10 cellular contexts compared by ENCODE assay signal in the genomic region with DNA sequence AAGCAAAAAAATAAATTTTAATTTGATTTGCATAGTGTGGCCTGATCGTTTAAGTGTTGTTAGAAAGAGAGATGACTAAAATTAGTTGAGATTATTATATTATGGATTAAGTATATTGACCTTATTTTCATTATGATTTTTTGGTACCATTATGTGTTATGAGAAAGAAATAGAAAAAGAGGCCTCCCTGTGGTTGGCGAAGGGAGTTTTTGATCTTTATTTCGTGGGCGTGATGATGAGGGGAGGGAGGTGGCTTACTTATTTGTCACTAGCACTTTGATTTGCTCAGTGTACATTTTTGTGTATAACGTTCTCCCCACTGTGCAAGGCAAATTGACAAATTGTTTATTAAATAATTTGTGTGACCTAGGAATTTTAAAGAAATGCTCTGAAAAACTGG. TPM values are rescaled to one million over a fixed set of nuclear protein-coding genes. Genes with fewer than 3 reads are reported as not detected.
DNase-seq lines count a peak whose midpoint lies in the region; ATAC-seq and TF ChIP-seq lines count a peak whose summit lies in the region.
"Had no signal": no experiment of that assay in that cellular context is flagged by ENCODE, and none has a peak within 500 bp of the region (broad histone marks: within the 10 kb centered on the region; RNA-seq: fewer than 3 reads in every experiment).

No MANE protein-coding gene starts in this region.

- H3K4me3 Mint-ChIP-seq in activated naive CD8-positive, alpha-beta T cell treated with anti-CD3 and anti-CD28 coated beads for 36 hours = no peak overlapping the region

- no peak overlapping the region for H3K27ac Mint-ChIP-seq in activated naive CD8-positive, alpha-beta T cell treated with anti-CD3 and anti-CD28 coated beads for 36 hours

- H3K4me3 ChIP-seq in liver (ENCODE audit: low read depth in 1 of 3, low read length in 3 of 3) (no peak overlapping the region), mucosa of descending colon (no peak overlapping the region)

- H3K27ac ChIP-seq in liver (ENCODE audit: low read depth in 1 of 2, low read length in 2 of 2) = peak overlapping the region in 1 of 2 donors; percentile 51
- H3K27ac ChIP-seq: parathyroid adenoma had no signal

- no peaks in the 10 kb centered on the region for H3K9me3 Mint-ChIP-seq in activated naive CD8-positive, alpha-beta T cell treated with anti-CD3 and anti-CD28 coated beads for 36 hours

- peaks cover 0 to 4% (median 0%) of the 10 kb centered on the region in 4 donors for H3K36me3 ChIP-seq in liver (ENCODE audit: control insufficient read depth in 4 of 4, insufficient read depth in 3 of 4, low read depth in 1 of 4, low read length in 3 of 4)
- no peaks in the 10 kb centered on the region for H3K36me3 ChIP-seq in mucosa of descending colon (ENCODE audit: low read depth)

- no peaks in the 10 kb centered on the region for H3K36me3 Mint-ChIP-seq in activated naive CD8-positive, alpha-beta T cell treated with anti-CD3 and anti-CD28 coated beads for 36 hours

- H3K4me1 ChIP-seq in liver (ENCODE audit: control insufficient read depth in 4 of 4, insufficient read depth in 4 of 4, low read length in 3 of 4) = peaks cover 1 to 60% (median 49%) of the 10 kb centered on the region in 4 donors
- peaks cover 16% of the 10 kb centered on the region for H3K4me1 ChIP-seq in mucosa of descending colon (ENCODE audit: low read depth)

- no peaks in the 10 kb centered on the region for H3K9me3 ChIP-seq in liver (ENCODE audit: control insufficient read depth in 4 of 4, low read length in 3 of 4)
- no peaks in the 10 kb centered on the region for H3K9me3 ChIP-seq in mucosa of descending colon

- peak; percentile 29 for DNase-seq in Ammon's horn (ENCODE audit: low spot score)
- DNase-seq in GM20000 (ENCODE audit: low spot score) = peak; percentile 61
- DNase-seq in activated naive CD8-positive, alpha-beta T cell treated with anti-CD3 and anti-CD28 coated beads for 36 hours = peak; percentile 26
- DNase-seq in mucosa of descending colon = no peak
- no peak for DNase-seq in 8988T
- DNase-seq: NCI-H226 had no signal

- H3K27me3 Mint-ChIP-seq in activated naive CD8-positive, alpha-beta T cell treated with anti-CD3 and anti-CD28 coated beads for 36 hours = peaks cover 51% of the 10 kb centered on the region

- H3K4me1 Mint-ChIP-seq in activated naive CD8-positive, alpha-beta T cell treated with anti-CD3 and anti-CD28 coated beads for 36 hours = peaks cover 15% of the 10 kb centered on the region

- 44% methylated on average over 5 of the region's 5 CpGs for WGBS in liver

- intact Hi-C loops in mucosa of descending colon (cut with DNase I, micrococcal nuclease) = no loop called here

- peak overlapping the region; percentile 50 to 95 for H3K9ac ChIP-seq in liver (ENCODE audit: low read depth in 1 of 2, low read length in 2 of 2)
- H3K9ac ChIP-seq: parathyroid adenoma had no signal

- peak; percentile 7 to 41 for TF ChIP-seq RAD21 in liver (IDR thresholded peaks at IDR 0.05)

- no peak for ATAC-seq in mucosa of descending colon
- no peak for ATAC-seq in HG03521 (IDR thresholded peaks at IDR 0.05; ENCODE audit: unreplicated experiment)
- ATAC-seq in GM18511 (IDR thresholded peaks at IDR 0.05; ENCODE audit: unreplicated experiment) = no peak

- no peaks in the 10 kb centered on the region for H3K27me3 ChIP-seq in liver (ENCODE audit: control insufficient read depth in 4 of 4, insufficient read depth in 4 of 4, low read length in 3 of 4)

- TF ChIP-seq CTCF in GM20000 (IDR thresholded peaks at IDR 0.05; ENCODE audit: extremely low read depth, missing control alignments) = no peak
- TF ChIP-seq CTCF in liver (IDR thresholded peaks at IDR 0.05; ENCODE audit: low read depth, low read length, missing input control) = peak; percentile 8
- TF ChIP-seq CTCF in mucosa of descending colon (IDR thresholded peaks at IDR 0.05) = no peak

TF ChIP-seq in liver, 16 proteins besides CTCF, POLR2A, EP300 and RAD21:
- TF ChIP-seq GABPA (IDR thresholded peaks at IDR 0.05 in 1 of 2, conservative IDR thresholded peaks at IDR 0.05 in 1 of 2) = no peak
- TF ChIP-seq NR2F2 (IDR thresholded peaks at IDR 0.05) = no peak
- no peak for TF ChIP-seq RXRA (IDR thresholded peaks at IDR 0.05)
- no peak for TF ChIP-seq HNF4A (conservative IDR thresholded peaks at IDR 0.05)
- TF ChIP-seq MAX (IDR thresholded peaks at IDR 0.05) = no peak
- no peak for TF ChIP-seq FOXA2 (IDR thresholded peaks at IDR 0.05)
- no peak for TF ChIP-seq FOXA1 (IDR thresholded peaks at IDR 0.05)
- TF ChIP-seq ZBTB33 (IDR thresholded peaks at IDR 0.05) = no peak
- TF ChIP-seq YY1 (IDR thresholded peaks at IDR 0.05) = no peak
- TF ChIP-seq SP1 (IDR thresholded peaks at IDR 0.05) = no peak
- TF ChIP-seq HNF4G (IDR thresholded peaks at IDR 0.05) = no peak
- no peak for TF ChIP-seq EGR1 (IDR thresholded peaks at IDR 0.05; ENCODE audit: low read depth in 2 of 2)
- TF ChIP-seq TAF1 (conservative IDR thresholded peaks at IDR 0.05) = no peak
- TF ChIP-seq JUND (IDR thresholded peaks at IDR 0.05) = no peak
- TF ChIP-seq ATF3 (IDR thresholded peaks at IDR 0.05) = no peak
- TF ChIP-seq REST (IDR thresholded peaks at IDR 0.05) = no peak

RNA-seq across cellular contexts. Expression of gene DAPK1, which starts 2.8 kb away (rescaled TPM):
- 1 to 10 TPM; 1.6 to 1.9 TPM for total RNA-seq in activated naive CD8-positive, alpha-beta T cell treated with anti-CD3 and anti-CD28 coated beads for 36 hours
- total RNA-seq in liver (10 to 100 TPM; 25.4 to 40.8 TPM), mucosa of descending colon (10 to 100 TPM; 22.2 to 98.7 (median 25.9) TPM)
- polyA plus RNA-seq in liver = 10 to 100 TPM; 14.0 to 18.2 TPM

Comparison
In these comparisons a context has a peak if more than half of its experiments do, and no peak if none do; other contexts are left out.
1. DNase-seq: peak in Ammon's horn (single experiment), GM20000 (single experiment) and activated naive CD8-positive, alpha-beta T cell treated with anti-CD3 and anti-CD28 coated beads for 36 hours (single experiment); none in mucosa of descending colon (0 of 3) and 8988T (single experiment).
2. RNA of gene DAPK1, which starts 2.8 kb away (total RNA-seq): 25.4 to 40.8 TPM in liver and 22.2 to 98.7 TPM in mucosa of descending colon; 1.6 to 1.9 TPM in activated naive CD8-positive, alpha-beta T cell treated with anti-CD3 and anti-CD28 coated beads for 36 hours; every median in the first group is over 4 times any median in the second.